ENCODE assay signal across 8 cellular contexts in genomic region chr7:135211179-135211945, GRCh38. TPM values are rescaled to one million over a fixed set of nuclear protein-coding genes. Genes with fewer than 3 reads are reported as not detected.
A peak's percentile ranks its signal among the peaks of the same experiment; 100 is the strongest.
DNase-seq lines count a peak whose midpoint lies in the region; ATAC-seq, FAIRE-seq and TF ChIP-seq lines count a peak whose summit lies in the region.

Gene WDR91 (minus strand): TSS chr7:135211526. CDS start chr7:135211502, 24 bp downstream.

- H3K79me2 ChIP-seq in fibroblast of lung (ENCODE audit: control insufficient read depth, insufficient read depth, low read length): no peaks in the 10 kb centered on the region

- H3K9me3 Mint-ChIP-seq in natural killer cell: no peaks in the 10 kb centered on the region

- peak within 1 kb of the TSS; percentile 100 for H3K4me2 ChIP-seq in fibroblast of lung (ENCODE audit: extremely low read depth, insufficient read depth, low read length)

- H3K4me1 Mint-ChIP-seq in natural killer cell: peaks cover 17 to 35% of the 10 kb centered on the region in 2 donors

- H3K4me3 Mint-ChIP-seq in natural killer cell: peak within 1 kb of the TSS; percentile 99

- peaks cover 3% of the 10 kb centered on the region for H3K4me1 ChIP-seq in fibroblast of lung (ENCODE audit: control insufficient read depth, extremely low read depth, insufficient read depth, low read length)

- no peaks in the 10 kb centered on the region for H3K27me3 ChIP-seq in fibroblast of lung (ENCODE audit: control insufficient read depth, insufficient read depth, low read length)

- H3K27ac ChIP-seq in fibroblast of lung (ENCODE audit: insufficient read depth, low read length): peak within 1 kb of the TSS; percentile 92

- H3K4me3 ChIP-seq in LNCaP clone FGC (ENCODE audit: low read depth, low read length) (peak within 1 kb of the TSS; percentile 79), fibroblast of lung (replicated peaks in 1 of 4; ENCODE audit: control extremely low read depth in 1 of 4, insufficient read depth in 1 of 4, low read depth in 3 of 4, low read length in 4 of 4) (peak within 1 kb of the TSS; percentile 83 to 89 (median 87))

- peak within 1 kb of the TSS; percentile 95 for H3K9ac ChIP-seq in fibroblast of lung (ENCODE audit: insufficient read depth, low read length)

- peak; percentile 93 to 99 (median 94) for ATAC-seq in natural killer cell

- H3K27ac Mint-ChIP-seq in natural killer cell: peak within 1 kb of the TSS; percentile 91 to 95

- DNase-seq in ELF-1 (ENCODE audit: low read depth, low spot score) (peak; percentile 95), H54 (ENCODE audit: insufficient read length, low spot score) (peak; percentile 99), LNCaP clone FGC (ENCODE audit: low read depth) (peak; percentile 52), RPMI8226 (peak; percentile 96), fibroblast of lung (ENCODE audit: low read depth in 2 of 2) (peak; percentile 83 to 91), natural killer cell (peak; percentile 89)
- peak; percentile 94 to 96 for DNase-seq in activated T-helper 1 cell treated with anti-CD3 and anti-CD28 coated beads, Interleukin-2, amount 50 U/mL, for 16 hours (ENCODE audit: low read depth in 1 of 2, low spot score in 1 of 2)
- DNase-seq in stimulated activated naive CD4-positive, alpha-beta T cell treated with Interleukin-2 at 50 U/mL for 16 hours (lab: John Stamatoyannopoulos, UW): peak; percentile 95

- H3K36me3 ChIP-seq in fibroblast of lung (ENCODE audit: control insufficient read depth, insufficient read depth, low read length): no peaks in the 10 kb centered on the region

- TF ChIP-seq CTCF in LNCaP clone FGC (IDR thresholded peaks at IDR 0.05; ENCODE audit: control insufficient read depth, extremely low read depth, insufficient read depth) (no peak), fibroblast of lung (conservative IDR thresholded peaks at IDR 0.05 in 1 of 2, IDR thresholded peaks at IDR 0.05 in 1 of 2; ENCODE audit: low read depth in 1 of 2, low read length in 2 of 2) (no peak), natural killer cell (IDR thresholded peaks at IDR 0.05) (no peak)

- H3K9me3 ChIP-seq in fibroblast of lung (ENCODE audit: control insufficient read depth, insufficient read depth, low read depth, low read length): no peaks in the 10 kb centered on the region

- H3K36me3 Mint-ChIP-seq in natural killer cell: no peaks in the 10 kb centered on the region

- no peaks in the 10 kb centered on the region for H4K20me1 ChIP-seq in fibroblast of lung (ENCODE audit: control insufficient read depth, extremely low read depth, insufficient read depth, low read length)

- peaks cover 0 to 3% of the 10 kb centered on the region in 2 donors for H3K27me3 Mint-ChIP-seq in natural killer cell (ENCODE audit: low read depth in 2 of 2)

- intact Hi-C loops in natural killer cell (cut with micrococcal nuclease): loop anchor here (2.0 to 5.0 kb wide), 3 partner anchors 39 to 296 kb away; partner anchors contain the start of gene CYREN

- no peak for FAIRE-seq in H54 (lab: Jason Lieb, UNC)

- H2AFZ ChIP-seq in fibroblast of lung (ENCODE audit: low read length): peak within 1 kb of the TSS; percentile 98

- peak; percentile 95 for TF ChIP-seq POLR2A in H54 (IDR thresholded peaks at IDR 0.05; ENCODE audit: low read depth, low read length)

RNA-seq across cellular contexts. Expression of gene WDR91, which starts in this region (rescaled TPM):
- 17.5 and 27.4 TPM in 2 replicates for total RNA-seq in fibroblast of lung
- 6.0 and 10.7 TPM in 2 replicates for polyA plus RNA-seq in fibroblast of lung
- 7.6 and 12.8 TPM in 2 replicates for polyA plus RNA-seq in fibroblast of lung (2012)
- polyA minus RNA-seq in fibroblast of lung (ENCODE audit: low replicate concordance): 50.4 and 61.0 TPM in 2 replicates
- total RNA-seq in natural killer cell: 10 to 100 TPM; 28.7 to 42.0 (median 39.2) TPM

Comparison
In these comparisons a context has a peak if more than half of its experiments do, and no peak if none do; other contexts are left out.
1. Peak in every context shown above with its lines: DNase-seq, ATAC-seq, H3K4me3 ChIP-seq and H3K27ac ChIP-seq.